In genomic region chr6:45808917-45809316, GRCh38 we compare ENCODE assay signal across 21 cellular contexts.
DNase-seq lines count a peak whose midpoint lies in the region; ATAC-seq and TF ChIP-seq lines count a peak whose summit lies in the region.
"Had no signal": no experiment of that assay in that cellular context is flagged by ENCODE, and none has a peak within 500 bp of the region (broad histone marks: within the 10 kb centered on the region; RNA-seq: fewer than 3 reads in every experiment).

No MANE protein-coding gene starts in this region.

- dilution Hi-C loops in mammary epithelial cell (cut with HindIII; ENCODE audit: low sequenced_read_pairs) = no loop called here

- peak; percentile 86 for ATAC-seq in GM18498 (IDR thresholded peaks at IDR 0.05; ENCODE audit: unreplicated experiment)
- ATAC-seq in GM21423 (IDR thresholded peaks at IDR 0.05; ENCODE audit: unreplicated experiment) = peak; percentile 68
- ATAC-seq in HG03442 (IDR thresholded peaks at IDR 0.05; ENCODE audit: unreplicated experiment) = peak; percentile 61
- ATAC-seq: heart left ventricle had no signal

- H3K4me1 ChIP-seq in mammary epithelial cell (ENCODE audit: insufficient read depth, low read length) = no peaks in the 10 kb centered on the region
- H3K4me1 ChIP-seq: ascending aorta, upper lobe of left lung had no signal

- H3K9ac ChIP-seq in mammary epithelial cell (ENCODE audit: insufficient read depth, low read length) = no peak overlapping the region

- no peaks in the 10 kb centered on the region for H3K27me3 ChIP-seq in mammary epithelial cell (ENCODE audit: insufficient read depth, low read length)
- H3K27me3 ChIP-seq: ascending aorta, heart left ventricle, upper lobe of left lung had no signal

- H3K4me3 ChIP-seq in mammary epithelial cell (replicated peaks in 1 of 3; ENCODE audit: insufficient read depth in 1 of 3, low read depth in 2 of 3, low read length in 3 of 3) = no peak overlapping the region
- H3K4me3 ChIP-seq: ascending aorta, heart left ventricle, upper lobe of left lung had no signal

- no peaks in the 10 kb centered on the region for H3K27me3 Mint-ChIP-seq in endothelial cell (ENCODE audit: unreplicated experiment)

- in situ Hi-C loops in mammary epithelial cell (cut with MboI; ENCODE audit: low sequenced_read_pairs in 2 of 2) = no loop called here

- intact Hi-C loops in mammary epithelial cell (cut with micrococcal nuclease) = no loop called here

- no peaks in the 10 kb centered on the region for H3K36me3 Mint-ChIP-seq in endothelial cell (ENCODE audit: low read depth, unreplicated experiment)
- H3K36me3 Mint-ChIP-seq: mesothelial cell of epicardium had no signal

- no peak overlapping the region for H2AFZ ChIP-seq in mammary epithelial cell (ENCODE audit: low read depth, low read length)

- no peaks in the 10 kb centered on the region for H3K9me3 Mint-ChIP-seq in endothelial cell (ENCODE audit: unreplicated experiment)

- peaks cover 16% of the 10 kb centered on the region for H3K4me1 Mint-ChIP-seq in endothelial cell (ENCODE audit: unreplicated experiment)

- no peaks in the 10 kb centered on the region for H3K9me3 ChIP-seq in mammary epithelial cell (replicated peaks; ENCODE audit: insufficient read depth, low read length)
- H3K9me3 ChIP-seq: ascending aorta, heart left ventricle, upper lobe of left lung had no signal

- H3K27ac Mint-ChIP-seq in endothelial cell (ENCODE audit: unreplicated experiment) = peak overlapping the region; percentile 11
- H3K27ac Mint-ChIP-seq: mesothelial cell of epicardium had no signal

- DNase-seq in endothelial cell (ENCODE audit: low spot score) = no peak
- no peak for DNase-seq in KG1 (lab: John Stamatoyannopoulos, UW)
- no peak for DNase-seq in mammary epithelial cell
- DNase-seq in NCI-H1436 treated with DMSO at 0.1 percent for 48 hours (lab: John Stamatoyannopoulos, UW) = no peak
- DNase-seq in DMS53 (lab: John Stamatoyannopoulos, UW) = no peak
- DNase-seq: activated effector memory CD4-positive, alpha-beta T cell treated with anti-CD3 and anti-CD28 coated beads, Interleukin-2, amount 50 U/mL, for 16 hours; COR-L47; cortex of kidney; heart left ventricle; IMR-90; islet precursor cell; NCI-H510A; occipital lobe; stimulated activated CD4-positive, alpha-beta T cell treated with anti-CD3 and anti-CD28 coated beads, Interleukin-4, amount 100 ng/mL, for 24 hours; upper lobe of left lung; WERI-Rb-1 had no signal

- no peak overlapping the region for H3K4me3 Mint-ChIP-seq in endothelial cell (ENCODE audit: unreplicated experiment)
- H3K4me3 Mint-ChIP-seq: mesothelial cell of epicardium had no signal

- no peaks in the 10 kb centered on the region for H3K79me2 ChIP-seq in mammary epithelial cell (ENCODE audit: insufficient read depth, low read length)

- H3K27ac ChIP-seq in mammary epithelial cell (ENCODE audit: insufficient read depth, low read depth, low read length) = no peak overlapping the region
- H3K27ac ChIP-seq: ascending aorta, heart left ventricle, upper lobe of left lung, WERI-Rb-1 had no signal

- TF ChIP-seq CTCF in endothelial cell (IDR thresholded peaks at IDR 0.05; ENCODE audit: unreplicated experiment) (no peak), mammary epithelial cell (conservative IDR thresholded peaks at IDR 0.05 in 1 of 2, IDR thresholded peaks at IDR 0.05 in 1 of 2; ENCODE audit: extremely low read depth in 1 of 2, insufficient read depth in 1 of 2, low read depth in 1 of 2, low read length in 2 of 2) (no peak)

- CTCF ChIA-PET in mammary epithelial cell (lab: Charles Lee; ENCODE audit: low non-redundant PET) = interaction anchor here (0.6 kb wide), 1 partner anchor 26 kb away, joined by 3 read pairs; no protein-coding TSS in a partner anchor

- no TSS peak for BruUV-seq in mammary epithelial cell (replicated peaks; lab: Mats Ljungman, UMichigan)

- no peaks in the 10 kb centered on the region for H4K20me1 ChIP-seq in mammary epithelial cell (ENCODE audit: insufficient read depth, low read length)

- no peak overlapping the region for H3K4me2 ChIP-seq in mammary epithelial cell (ENCODE audit: insufficient read depth, low read depth, low read length)

- no peaks in the 10 kb centered on the region for H3K36me3 ChIP-seq in mammary epithelial cell (ENCODE audit: insufficient read depth, low read length)
- H3K36me3 ChIP-seq: ascending aorta, heart left ventricle, upper lobe of left lung, WERI-Rb-1 had no signal

- 7% methylated on average over 1 of the region's 1 CpG for WGBS in mammary epithelial cell (ENCODE audit: low coverage, missing lambda C conversion rate)
